ENCODE assay signal across 15 cellular contexts in genomic region chrX:69314436-69315348, GRCh38.
DNase-seq lines count a peak whose midpoint lies in the region; ATAC-seq and TF ChIP-seq lines count a peak whose summit lies in the region.
"Had no signal": no experiment of that assay in that cellular context is flagged by ENCODE, and none has a peak within 500 bp of the region (broad histone marks: within the 10 kb centered on the region; RNA-seq: fewer than 3 reads in every experiment).

No MANE protein-coding gene starts in this region.

- H3K4me2 ChIP-seq in neuronal stem cell (ENCODE audit: insufficient read depth, low read length, poor library complexity, severe bottlenecking), result no peak overlapping the region

- H2AK5ac ChIP-seq in neuronal stem cell (ENCODE audit: low read depth, low read length), result no peak overlapping the region

- POLR2A ChIA-PET in MCF 10A (lab: Yijun Ruan, JAX), result no interaction called here

- H3K9me3 ChIP-seq in neuronal stem cell (replicated peaks in 1 of 2; ENCODE audit: control insufficient read depth in 2 of 2, insufficient read depth in 1 of 2, low read depth in 1 of 2, low read length in 2 of 2), result no peaks in the 10 kb centered on the region
- H3K9me3 ChIP-seq: BLaER1 treated with 17β-estradiol and CSF1 and Interleukin-3, amounts not matched to agents 10 nM and 100 nM; ovary had no signal

- no peak overlapping the region for H2BK5ac ChIP-seq in neuronal stem cell (ENCODE audit: low read length)

- H3K27ac Mint-ChIP-seq in MCF 10A (ENCODE audit: low read depth, unreplicated experiment), result no peak overlapping the region

- CTCF ChIA-PET in MCF 10A (lab: Yijun Ruan, JAX), result no interaction called here

- peaks cover 4% of the 10 kb centered on the region for H3K4me1 Mint-ChIP-seq in MCF 10A (ENCODE audit: insufficient read depth, unreplicated experiment)

- no peaks in the 10 kb centered on the region for H3K79me1 ChIP-seq in neuronal stem cell (ENCODE audit: low read depth, low read length)

- H2AFZ ChIP-seq in neuronal stem cell (ENCODE audit: low read length), result peak overlapping the region; percentile 62

- H3K14ac ChIP-seq in neuronal stem cell (ENCODE audit: low read length), result no peak overlapping the region

- no peak overlapping the region for H3K9ac ChIP-seq in neuronal stem cell (ENCODE audit: low read depth, low read length, poor library complexity)
- H3K9ac ChIP-seq: BLaER1 treated with 17β-estradiol and CSF1 and Interleukin-3, amounts not matched to agents 10 nM and 100 nM had no signal

- H3K27me3 Mint-ChIP-seq in MCF 10A (ENCODE audit: insufficient read depth, unreplicated experiment), result peaks cover 70% of the 10 kb centered on the region

- no peaks in the 10 kb centered on the region for H3K36me3 ChIP-seq in neuronal stem cell (replicated peaks in 1 of 2; ENCODE audit: control insufficient read depth in 2 of 2, insufficient read depth in 2 of 2, low read length in 2 of 2)
- H3K36me3 ChIP-seq: BLaER1 treated with 17β-estradiol and CSF1 and Interleukin-3, amounts not matched to agents 10 nM and 100 nM; cardiac muscle cell; ovary had no signal

- BruUV-seq in MCF 10A (replicated peaks; lab: Mats Ljungman, UMichigan), result no TSS peak

- no peak overlapping the region for H4K8ac ChIP-seq in neuronal stem cell (ENCODE audit: low read depth, low read length)

- no CpG with 5 or more reads among the region's 20 CpGs for WGBS in neuronal stem cell (ENCODE audit: extremely low coverage in 2 of 2, insufficient read length in 2 of 2, insufficient replicate concordance in 1 of 2), 2 donors

- peaks cover 3 to 20% of the 10 kb centered on the region in 2 donors for H3K4me1 ChIP-seq in neuronal stem cell (ENCODE audit: control insufficient read depth in 2 of 2, insufficient read depth in 1 of 2, low read depth in 1 of 2, low read length in 2 of 2)

- DNase-seq in DMS79 treated with DMSO at 0.1 percent for 48 hours (lab: John Stamatoyannopoulos, UW) (peak; percentile 33), NCI-H1092 treated with DMSO at 0.1 percent for 48 hours (lab: John Stamatoyannopoulos, UW) (peak; percentile 30), Right ventricle myocardium superior (no peak), neuronal stem cell (ENCODE audit: low spot score) (no peak), MCF 10A (ENCODE audit: unreplicated experiment) (no peak)
- DNase-seq: effector CD8-positive, alpha-beta T cell; NCI-H526 treated with DMSO at 0.1 percent for 48 hours; ovary; SW 1271 had no signal

- no peak overlapping the region for H3K4ac ChIP-seq in neuronal stem cell (ENCODE audit: low read length)

- H2BK15ac ChIP-seq in neuronal stem cell (ENCODE audit: low read length), result no peak overlapping the region

- H3K4me3 Mint-ChIP-seq in MCF 10A (ENCODE audit: unreplicated experiment), result no peak overlapping the region

- H3K9me3 Mint-ChIP-seq in MCF 10A (ENCODE audit: unreplicated experiment), result no peaks in the 10 kb centered on the region

- H3K23ac ChIP-seq in neuronal stem cell (ENCODE audit: low read depth, low read length, poor library complexity), result no peak overlapping the region

- no peak overlapping the region for H3K4me3 ChIP-seq in neuronal stem cell (ENCODE audit: low read length in 2 of 2)
- H3K4me3 ChIP-seq: BLaER1 treated with 17β-estradiol and CSF1 and Interleukin-3, amounts not matched to agents 10 nM and 100 nM; cardiac muscle cell; K562; ovary; skin epidermis had no signal

- H2BK12ac ChIP-seq in neuronal stem cell (ENCODE audit: low read length), result no peak overlapping the region

- intact Hi-C loops in Right ventricle myocardium superior (cut with DNase I) (no loop called here), MCF 10A (cut with micrococcal nuclease) (no loop called here)

- H4K91ac ChIP-seq in neuronal stem cell (ENCODE audit: low read depth, low read length, poor library complexity), result no peak overlapping the region

- TF ChIP-seq CTCF in MCF 10A (IDR thresholded peaks at IDR 0.05; ENCODE audit: unreplicated experiment), result no peak

- no peaks in the 10 kb centered on the region for H3K36me3 Mint-ChIP-seq in MCF 10A (ENCODE audit: insufficient read depth, unreplicated experiment)

- ATAC-seq in Right ventricle myocardium superior (ENCODE audit: poor library complexity), result peak; percentile 48
- no peak for ATAC-seq in GM19467 (IDR thresholded peaks at IDR 0.05; ENCODE audit: unreplicated experiment)
- ATAC-seq in HG03460 (IDR thresholded peaks at IDR 0.05; ENCODE audit: unreplicated experiment), result no peak
- ATAC-seq: K562 had no signal

- no peak overlapping the region for H2BK120ac ChIP-seq in neuronal stem cell (ENCODE audit: low read depth, low read length)

- no peak overlapping the region for H3K27ac ChIP-seq in neuronal stem cell (replicated peaks; ENCODE audit: low read length)
- H3K27ac ChIP-seq: BLaER1 treated with 17β-estradiol and CSF1 and Interleukin-3, amounts not matched to agents 10 nM and 100 nM; cardiac muscle cell; ovary; skin epidermis had no signal

- peaks cover 0 to 21% (median 0%) of the 10 kb centered on the region in 3 experiments for H3K27me3 ChIP-seq in neuronal stem cell (ENCODE audit: control insufficient read depth in 3 of 3, insufficient read depth in 3 of 3, low read depth in 1 of 3, low read length in 3 of 3)
- H3K27me3 ChIP-seq: cardiac muscle cell, ovary had no signal

- peak overlapping the region; percentile 80 for H3K18ac ChIP-seq in neuronal stem cell (ENCODE audit: low read length)

Comparison
In these comparisons a context has a peak if more than half of its experiments do, and no peak if none do; other contexts are left out.
1. DNase-seq: peak in DMS79 treated with DMSO at 0.1 percent for 48 hours (single experiment) and NCI-H1092 treated with DMSO at 0.1 percent for 48 hours (single experiment); none in Right ventricle myocardium superior (single experiment), neuronal stem cell (single experiment) and MCF 10A (single experiment).